In the genomic region with DNA sequence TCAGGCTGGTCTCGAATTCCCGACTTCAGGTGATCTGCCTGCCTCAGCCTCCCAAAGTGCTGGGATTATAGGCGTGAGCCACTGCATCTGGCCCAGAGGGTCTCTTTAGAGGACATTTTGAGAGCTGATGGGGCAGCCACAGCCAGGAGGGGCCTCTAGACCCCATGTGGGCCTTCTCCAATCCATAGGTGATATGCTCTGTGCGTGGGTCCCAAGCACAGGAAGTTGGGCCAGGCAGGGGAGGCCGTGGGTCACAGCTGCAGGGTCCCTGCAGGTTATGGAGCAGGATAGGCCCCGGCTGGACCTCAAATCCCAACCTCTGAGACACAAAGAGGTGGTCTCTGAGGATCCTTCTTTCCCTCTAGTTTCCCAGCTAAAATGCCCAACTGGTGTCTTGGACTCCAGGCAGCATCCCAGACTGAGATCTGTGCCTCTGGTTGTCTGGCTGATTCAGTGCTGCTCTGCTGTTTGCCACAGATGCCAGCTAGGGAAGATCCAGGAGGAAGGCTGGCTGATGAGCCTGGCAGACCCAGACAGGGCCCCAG, we compare ENCODE assay signal across 25 cellular contexts. TPM values are rescaled to one million over a fixed set of nuclear protein-coding genes. Genes with fewer than 3 reads are reported as not detected.
DNase-seq lines count a peak whose midpoint lies in the region; ATAC-seq and TF ChIP-seq lines count a peak whose summit lies in the region.
"Had no signal": no experiment of that assay in that cellular context is flagged by ENCODE, and none has a peak within 500 bp of the region (broad histone marks: within the 10 kb centered on the region; RNA-seq: fewer than 3 reads in every experiment).

No MANE protein-coding gene starts in this region.

- no peak overlapping the region for H4K5ac ChIP-seq in H9 (ENCODE audit: insufficient read length, low read depth, low read length)

- H4K91ac ChIP-seq in H9 (ENCODE audit: insufficient read length, low read depth, low read length) = no peak overlapping the region

- H3K4ac ChIP-seq in H9 (ENCODE audit: low read depth, low read length) = no peak overlapping the region

- TF ChIP-seq POLR2A in gastroesophageal sphincter (IDR thresholded peaks at IDR 0.05) = no peak

- no peaks in the 10 kb centered on the region for H3K23me2 ChIP-seq in H9 (ENCODE audit: insufficient read length, low read depth, low read length, poor library complexity, severe bottlenecking)

- no peak overlapping the region for H2BK20ac ChIP-seq in H9 (ENCODE audit: low read depth, low read length, poor library complexity, severe bottlenecking)

- H3K79me2 ChIP-seq in H9 (ENCODE audit: insufficient read depth, low read length) = no peaks in the 10 kb centered on the region
- H3K79me2 ChIP-seq: parathyroid adenoma had no signal

- no peak for TF ChIP-seq CTCF in H9 (conservative IDR thresholded peaks at IDR 0.05)
- TF ChIP-seq CTCF in VCaP (conservative IDR thresholded peaks at IDR 0.05) = no peak
- no peak for TF ChIP-seq CTCF in gastroesophageal sphincter (IDR thresholded peaks at IDR 0.05)
- TF ChIP-seq CTCF in osteocyte (IDR thresholded peaks at IDR 0.05) = no peak

- H3K4me1 ChIP-seq in H9 (ENCODE audit: insufficient read depth, low read length) (no peaks in the 10 kb centered on the region), gastroesophageal sphincter (peaks cover 0 to 23% (median 6%) of the 10 kb centered on the region in 3 donors)
- H3K4me1 ChIP-seq: parathyroid adenoma had no signal

- H3K4me1 Mint-ChIP-seq in H9 (peaks cover 5 to 26% of the 10 kb centered on the region in 2 experiments), osteocyte (ENCODE audit: unreplicated experiment) (peaks cover 7% of the 10 kb centered on the region)
- H3K4me1 Mint-ChIP-seq: activated T-helper 17 cell treated with anti-CD3 and anti-CD28 coated beads, Interleukin-2, amount 50 U/mL, for 72 hours had no signal

- H2BK12ac ChIP-seq in H9 (ENCODE audit: insufficient read length, low read depth, low read length) = no peak overlapping the region

- H3K9me3 Mint-ChIP-seq in H9 (no peaks in the 10 kb centered on the region), osteocyte (ENCODE audit: unreplicated experiment) (no peaks in the 10 kb centered on the region)
- H3K9me3 Mint-ChIP-seq: activated CD4-positive, alpha-beta memory T cell treated with anti-CD3 and anti-CD28 coated beads, Interleukin-2, amount 10 ng/mL, durations not matched to agents 7 days and 5 days; activated naive CD4-positive, alpha-beta T cell treated with anti-CD3 and anti-CD28 coated beads, Interleukin-2, amount 50 U/mL, for 24 hours; activated T-helper 17 cell treated with anti-CD3 and anti-CD28 coated beads, Interleukin-2, amount 50 U/mL, for 72 hours; CD14-positive monocyte; natural killer cell had no signal

- H3K36me3 ChIP-seq in gastroesophageal sphincter = peaks cover 0 to 36% of the 10 kb centered on the region in 2 donors

- H3K9ac ChIP-seq in H9 (ENCODE audit: extremely low read depth, insufficient read length, low read length) = no peak overlapping the region
- H3K9ac ChIP-seq: parathyroid adenoma had no signal

- H2AFZ ChIP-seq in H9 (ENCODE audit: low read length) = no peak overlapping the region

- no peak overlapping the region for H3K18ac ChIP-seq in H9 (ENCODE audit: insufficient read length, low read depth, low read length)

- H4K20me1 ChIP-seq in H9 (ENCODE audit: control insufficient read depth, insufficient read depth, insufficient read length) = no peaks in the 10 kb centered on the region

- H3K27me3 Mint-ChIP-seq in H9 (ENCODE audit: low read depth) = no peaks in the 10 kb centered on the region
- no peaks in the 10 kb centered on the region for H3K27me3 Mint-ChIP-seq in osteocyte (ENCODE audit: unreplicated experiment)
- H3K27me3 Mint-ChIP-seq: activated T-helper 17 cell treated with anti-CD3 and anti-CD28 coated beads, Interleukin-2, amount 50 U/mL, for 72 hours had no signal

- no peak overlapping the region for H2BK15ac ChIP-seq in H9 (ENCODE audit: low read depth, low read length)

- no peak overlapping the region for H3K56ac ChIP-seq in H9 (ENCODE audit: insufficient read length, low read depth, low read length)

- no peak overlapping the region for H3K27ac ChIP-seq in H9 (ENCODE audit: insufficient read length, low read depth, low read length)
- peak overlapping the region; percentile 94 for H3K27ac ChIP-seq in VCaP
- H3K27ac ChIP-seq in gastroesophageal sphincter = peak overlapping the region in 3 of 4 donors; percentile 14 to 89 (median 87)
- H3K27ac ChIP-seq: parathyroid adenoma, spleen had no signal

- H3K36me3 Mint-ChIP-seq in H9 (ENCODE audit: insufficient read depth in 1 of 3, low read depth in 3 of 3) (peaks cover 0 to 8% (median 7%) of the 10 kb centered on the region in 3 experiments; a peak in 3 of 7 replicates), osteocyte (ENCODE audit: unreplicated experiment) (no peaks in the 10 kb centered on the region)
- H3K36me3 Mint-ChIP-seq: activated naive CD4-positive, alpha-beta T cell treated with anti-CD3 and anti-CD28 coated beads, Interleukin-2, amount 50 U/mL, for 24 hours; CD14-positive monocyte; natural killer cell had no signal

- H3K79me1 ChIP-seq in H9 (ENCODE audit: insufficient read depth, low read depth, low read length, poor library complexity, severe bottlenecking) = no peaks in the 10 kb centered on the region

- no peak overlapping the region for H2AK5ac ChIP-seq in H9 (ENCODE audit: insufficient read length, low read length)

- no peak for TF ChIP-seq EP300 in gastroesophageal sphincter (IDR thresholded peaks at IDR 0.05)

- no peak overlapping the region for H2BK120ac ChIP-seq in H9 (ENCODE audit: low read depth, low read length, poor library complexity, severe bottlenecking)

- no peak for DNase-seq in H9
- DNase-seq in osteocyte (ENCODE audit: extremely low spot score, unreplicated experiment) = no peak
- DNase-seq in NCI-H510A treated with DMSO at 0.1 percent for 48 hours (lab: John Stamatoyannopoulos, UW) = no peak
- DNase-seq: activated CD4-positive, alpha-beta memory T cell treated with anti-CD3 and anti-CD28 coated beads, Interleukin-2, amount 10 ng/mL, durations not matched to agents 7 days and 5 days; activated CD8-positive, alpha-beta memory T cell treated with anti-CD3 and anti-CD28 coated beads, Interleukin-2, amount 50 U/mL, for 48 hours; central memory CD4-positive, alpha-beta T cell; dorsolateral prefrontal cortex; natural killer cell; NCI-H1694; NCI-H2227 treated with DMSO at 0.1 percent for 48 hours; NCI-H69; spleen; SW 1271; upper lobe of left lung had no signal

- H4K8ac ChIP-seq in H9 (replicated peaks; ENCODE audit: insufficient read length, low read depth, low read length) = no peak overlapping the region

- H3K4me3 Mint-ChIP-seq in H9 (peak overlapping the region; percentile 24 to 54; a peak in 2 of 5 replicates), osteocyte (ENCODE audit: unreplicated experiment) (peak overlapping the region; percentile 45)
- H3K4me3 Mint-ChIP-seq: activated naive CD4-positive, alpha-beta T cell treated with anti-CD3 and anti-CD28 coated beads, Interleukin-2, amount 50 U/mL, for 24 hours had no signal

- H2BK5ac ChIP-seq in H9 (ENCODE audit: insufficient read length, low read length) = no peak overlapping the region

- ATAC-seq in gastroesophageal sphincter (no peak), GM19351 (IDR thresholded peaks at IDR 0.05; ENCODE audit: unreplicated experiment) (no peak), HG03175 (IDR thresholded peaks at IDR 0.05; ENCODE audit: unreplicated experiment) (no peak)
- ATAC-seq: activated CD4-positive, CD25-positive, alpha-beta regulatory T cell treated with anti-CD3 and anti-CD28 coated beads, Interleukin-2, amount 50 U/mL, for 24 hours; activated T-helper 17 cell treated with anti-CD3 and anti-CD28 coated beads, Interleukin-2, amount 50 U/mL, for 72 hours; natural killer cell had no signal

- H3K4me2 ChIP-seq in H9 (ENCODE audit: insufficient read depth, insufficient read length, low read length) = no peak overlapping the region

- H3K27me3 ChIP-seq in H9 (ENCODE audit: insufficient read depth, low read length) (no peaks in the 10 kb centered on the region), gastroesophageal sphincter (no peaks in the 10 kb centered on the region)
- H3K27me3 ChIP-seq: dorsolateral prefrontal cortex, right atrium auricular region, upper lobe of left lung had no signal

- H3T11ph ChIP-seq in H9 (ENCODE audit: low read length) = no peak overlapping the region

- no peak overlapping the region for H3K14ac ChIP-seq in H9 (ENCODE audit: insufficient read depth, low read length)

- H3K27ac Mint-ChIP-seq in H9 (no peak overlapping the region), osteocyte (ENCODE audit: unreplicated experiment) (no peak overlapping the region)
- H3K27ac Mint-ChIP-seq: activated CD4-positive, alpha-beta memory T cell treated with anti-CD3 and anti-CD28 coated beads, Interleukin-2, amount 10 ng/mL, durations not matched to agents 7 days and 5 days; activated naive CD4-positive, alpha-beta T cell treated with anti-CD3 and anti-CD28 coated beads, Interleukin-2, amount 50 U/mL, for 24 hours; activated T-helper 17 cell treated with anti-CD3 and anti-CD28 coated beads, Interleukin-2, amount 50 U/mL, for 72 hours; natural killer cell had no signal

- H3K9me3 ChIP-seq in H9 (ENCODE audit: control insufficient read depth, low read depth, low read length) (no peaks in the 10 kb centered on the region), gastroesophageal sphincter (no peaks in the 10 kb centered on the region)
- H3K9me3 ChIP-seq: right atrium auricular region, spleen, upper lobe of left lung had no signal

- no peak overlapping the region for H3K23ac ChIP-seq in H9 (ENCODE audit: insufficient read length, low read depth, low read length)

- no CpG with 5 or more reads among the region's 6 CpGs for WGBS in H9 (ENCODE audit: extremely low coverage, insufficient read length, low lambda C conversion rate)
- no CpG with 5 or more reads among the region's 6 CpGs for WGBS in gastroesophageal sphincter (ENCODE audit: low coverage in 1 of 2), 2 donors

- no peak overlapping the region for H3K4me3 ChIP-seq in gastroesophageal sphincter
- H3K4me3 ChIP-seq: GM12878 had no signal

RNA-seq across cellular contexts. Expression of a gene that starts 1.5 kb away (rescaled TPM):
- 16.4 and 18.1 TPM in 2 replicates for total RNA-seq in H9 (2021)
- 10 to 100 TPM in 2 of 4 donors, 1 to 10 TPM in 2; 8.5 to 21.2 (median 14.8) TPM for total RNA-seq in gastroesophageal sphincter
- 10.3 and 11.0 TPM in 2 replicates for total RNA-seq in osteocyte

RNA-seq across cellular contexts. Expression of a gene that starts 11.6 kb away (rescaled TPM):
- 19.5 and 20.5 TPM in 2 replicates for total RNA-seq in H9 (2021)
- 1 to 10 TPM in 3 of 4 donors, under 1 TPM in 1; 0.47 to 5.0 (median 3.7) TPM for total RNA-seq in gastroesophageal sphincter
- total RNA-seq in osteocyte = 1.9 and 2.6 TPM in 2 replicates

RNA-seq across cellular contexts. Expression of a gene that starts 35.6 kb away (rescaled TPM):
- total RNA-seq in H9 (2021) (205 and 212 TPM in 2 replicates), gastroesophageal sphincter (100 to 1,000 TPM in 3 of 4 donors, 10 to 100 TPM in 1; 98.4 to 138 (median 104) TPM), osteocyte (73.3 and 84.9 TPM in 2 replicates)

RNA-seq across cellular contexts. Expression of a gene that starts 36.4 kb away (rescaled TPM):
- 87.4 and 99.8 TPM in 2 replicates for total RNA-seq in H9 (2021)
- total RNA-seq in gastroesophageal sphincter = 100 to 1,000 TPM; 107 to 178 (median 121) TPM
- 79.3 and 81.5 TPM in 2 replicates for total RNA-seq in osteocyte
